Comparison of ENCODE assay signal across 11 cellular contexts in genomic region chr22:21640810-21641209, GRCh38. TPM values are rescaled to one million over a fixed set of nuclear protein-coding genes. Genes with fewer than 3 reads are reported as not detected.
DNase-seq lines count a peak whose midpoint lies in the region; ATAC-seq and TF ChIP-seq lines count a peak whose summit lies in the region.
"Had no signal": no experiment of that assay in that cellular context is flagged by ENCODE, and none has a peak within 500 bp of the region (broad histone marks: within the 10 kb centered on the region; RNA-seq: fewer than 3 reads in every experiment).

No MANE protein-coding gene starts in this region.

- H3K27ac ChIP-seq in CD4-positive, alpha-beta T cell (ENCODE audit: low read depth, low read length) = no peak overlapping the region

- CTCF ChIA-PET in CD4-positive, alpha-beta T cell (lab: Charles Lee) = interaction anchor here (4.0 kb wide), 1 partner anchor 11 kb away, joined by 89 read pairs; the partner anchor contains the start of gene YDJC
- CTCF ChIA-PET in activated CD8-positive, alpha-beta T cell treated with anti-CD3 and anti-CD28 coated beads for 36 hours (lab: Charles Lee) = interaction anchor here (1.4 to 3.7 kb wide), 4 partner anchors 10 to 312 kb away, joined by 3 to 78 read pairs (median 16); partner anchors contain the start of genes CCDC116, PPM1F and YDJC

- no peaks in the 10 kb centered on the region for H3K9me3 ChIP-seq in CD4-positive, alpha-beta T cell (ENCODE audit: control insufficient read depth, low read length)
- H3K9me3 ChIP-seq: lower lobe of right lung, transverse colon had no signal

- no peak for TF ChIP-seq CTCF in CD4-positive, alpha-beta T cell (IDR thresholded peaks at IDR 0.05)
- no peak for TF ChIP-seq CTCF in GM13977 (IDR thresholded peaks at IDR 0.05; ENCODE audit: extremely low read depth, insufficient read depth, missing control alignments)
- no peak for TF ChIP-seq CTCF in activated CD8-positive, alpha-beta T cell treated with anti-CD3 and anti-CD28 coated beads for 36 hours (IDR thresholded peaks at IDR 0.05)

- no peaks in the 10 kb centered on the region for H3K9me3 Mint-ChIP-seq in CD4-positive, alpha-beta T cell
- no peaks in the 10 kb centered on the region for H3K9me3 Mint-ChIP-seq in activated CD8-positive, alpha-beta T cell treated with anti-CD3 and anti-CD28 coated beads for 36 hours
- H3K9me3 Mint-ChIP-seq in naive B cell = no peaks in the 10 kb centered on the region

- in situ Hi-C loops in GM13977 (cut with MboI; ENCODE audit: low pct_unique_long_range_greater_than_20kb, low sequenced_read_pairs, unreplicated experiment) = no loop called here

- no peaks in the 10 kb centered on the region for H3K27me3 Mint-ChIP-seq in CD4-positive, alpha-beta T cell
- no peaks in the 10 kb centered on the region for H3K27me3 Mint-ChIP-seq in activated CD8-positive, alpha-beta T cell treated with anti-CD3 and anti-CD28 coated beads for 36 hours
- H3K27me3 Mint-ChIP-seq in naive B cell = no peaks in the 10 kb centered on the region

- intact Hi-C loops in CD4-positive, alpha-beta T cell (cut with DNase I, micrococcal nuclease) = loop anchor here in 1 of 2 experiments (5.0 to 10.0 kb wide), 3 partner anchors 74 to 786 kb away; partner anchors contain the start of genes PI4KA, SNAP29, THAP7 and UBE2L3
- intact Hi-C loops in activated CD8-positive, alpha-beta T cell treated with anti-CD3 and anti-CD28 coated beads for 36 hours (cut with micrococcal nuclease) = no loop called here

- POLR2A ChIA-PET in CD4-positive, alpha-beta T cell (lab: Charles Lee) = interaction anchor here (2.1 to 3.5 kb wide), 3 partner anchors 11 to 72 kb away, joined by 7 to 140 read pairs (median 32); partner anchors contain the start of genes UBE2L3 and YDJC
- POLR2A ChIA-PET in activated CD8-positive, alpha-beta T cell treated with anti-CD3 and anti-CD28 coated beads for 36 hours (lab: Charles Lee) = interaction anchor here (0.9 to 4.1 kb wide), 5 partner anchors 12 to 61 kb away, joined by 3 to 98 read pairs (median 11); partner anchors contain the start of genes CCDC116 and YDJC

- no peak for DNase-seq in CD4-positive, alpha-beta T cell
- DNase-seq in GM13977 (ENCODE audit: low spot score) (peak; percentile 19), naive B cell (no peak), NCI-H146 (lab: John Stamatoyannopoulos, UW) (no peak), NCI-H2227 treated with DMSO at 0.1 percent for 48 hours (lab: John Stamatoyannopoulos, UW) (no peak)
- no peak for DNase-seq in activated CD8-positive, alpha-beta T cell treated with anti-CD3 and anti-CD28 coated beads for 36 hours
- DNase-seq: activated CD4-positive, alpha-beta T cell treated with anti-CD3 and anti-CD28 coated beads, Interleukin-2, amount 50 U/mL, for 4 hours had no signal

- H3K4me1 Mint-ChIP-seq in CD4-positive, alpha-beta T cell (ENCODE audit: low read depth) = peaks cover 26% of the 10 kb centered on the region
- H3K4me1 Mint-ChIP-seq in activated CD8-positive, alpha-beta T cell treated with anti-CD3 and anti-CD28 coated beads for 36 hours (ENCODE audit: low read depth) = peaks cover 17% of the 10 kb centered on the region
- peaks cover 23 to 26% (median 25%) of the 10 kb centered on the region in 3 donors for H3K4me1 Mint-ChIP-seq in naive B cell

- no peaks in the 10 kb centered on the region for H3K27me3 ChIP-seq in CD4-positive, alpha-beta T cell (ENCODE audit: control insufficient read depth, insufficient read depth, low read length)
- H3K27me3 ChIP-seq: transverse colon had no signal

- H3K27ac Mint-ChIP-seq in CD4-positive, alpha-beta T cell = peak overlapping the region; percentile 42
- H3K27ac Mint-ChIP-seq in activated CD8-positive, alpha-beta T cell treated with anti-CD3 and anti-CD28 coated beads for 36 hours = no peak overlapping the region
- peak overlapping the region in 3 of 6 donors; percentile 34 to 53 (median 40) for H3K27ac Mint-ChIP-seq in naive B cell

- no peak for ATAC-seq in CD4-positive, alpha-beta T cell (ENCODE audit: poor library complexity)
- ATAC-seq in activated CD8-positive, alpha-beta T cell treated with anti-CD3 and anti-CD28 coated beads for 36 hours = no peak
- ATAC-seq in naive B cell (ENCODE audit: low read depth in 2 of 2) (no peak), HG03025 (IDR thresholded peaks at IDR 0.05; ENCODE audit: low FRiP score, unreplicated experiment) (no peak), HG03442 (IDR thresholded peaks at IDR 0.05; ENCODE audit: unreplicated experiment) (no peak)

- peaks cover 11% of the 10 kb centered on the region for H3K36me3 Mint-ChIP-seq in CD4-positive, alpha-beta T cell (ENCODE audit: low read depth)
- H3K36me3 Mint-ChIP-seq in activated CD8-positive, alpha-beta T cell treated with anti-CD3 and anti-CD28 coated beads for 36 hours (ENCODE audit: low read depth) = peaks cover 14% of the 10 kb centered on the region
- no peaks in the 10 kb centered on the region for H3K36me3 Mint-ChIP-seq in naive B cell

- H3K4me3 Mint-ChIP-seq in CD4-positive, alpha-beta T cell = peak overlapping the region; percentile 73
- H3K4me3 Mint-ChIP-seq in activated CD8-positive, alpha-beta T cell treated with anti-CD3 and anti-CD28 coated beads for 36 hours = peak overlapping the region; percentile 89
- H3K4me3 Mint-ChIP-seq in naive B cell = peak overlapping the region in 7 of 8 donors; percentile 7 to 92 (median 69)

RNA-seq across cellular contexts. Expression of gene SDF2L1, which starts 1.3 kb away (rescaled TPM):
- total RNA-seq in CD4-positive, alpha-beta T cell = 10 to 100 TPM; 20.0 to 21.2 TPM
- 10 to 100 TPM; 38.6 to 41.3 TPM for total RNA-seq in activated CD8-positive, alpha-beta T cell treated with anti-CD3 and anti-CD28 coated beads for 36 hours
- polyA plus RNA-seq in naive B cell (ENCODE audit: low read depth in 6 of 6) = 10 to 100 TPM; 36.9 to 69.4 (median 39.1) TPM

RNA-seq across cellular contexts. Expression of gene CCDC116, which starts 8.2 kb away (rescaled TPM):
- under 1 TPM; 0.14 to 0.20 TPM for total RNA-seq in CD4-positive, alpha-beta T cell
- total RNA-seq in activated CD8-positive, alpha-beta T cell treated with anti-CD3 and anti-CD28 coated beads for 36 hours = under 1 TPM in 1 of 2 experiments, not detected in 1; 0.45 TPM
- not detected for polyA plus RNA-seq in naive B cell (ENCODE audit: low read depth in 6 of 6)

RNA-seq across cellular contexts. Expression of gene YDJC, which starts 11.0 kb away (rescaled TPM):
- 10 to 100 TPM; 23.9 to 25.2 TPM for total RNA-seq in CD4-positive, alpha-beta T cell
- 10 to 100 TPM; 60.1 to 64.9 TPM for total RNA-seq in activated CD8-positive, alpha-beta T cell treated with anti-CD3 and anti-CD28 coated beads for 36 hours
- 10 to 100 TPM; 54.7 to 97.9 (median 65.1) TPM for polyA plus RNA-seq in naive B cell (ENCODE audit: low read depth in 6 of 6)

RNA-seq across cellular contexts. Expression of gene PPIL2, which starts 25.0 kb away (rescaled TPM):
- total RNA-seq in CD4-positive, alpha-beta T cell = 10 to 100 TPM; 43.8 to 46.2 TPM
- total RNA-seq in activated CD8-positive, alpha-beta T cell treated with anti-CD3 and anti-CD28 coated beads for 36 hours = 10 to 100 TPM; 41.5 to 42.5 TPM
- 10 to 100 TPM; 19.7 to 35.4 (median 25.2) TPM for polyA plus RNA-seq in naive B cell (ENCODE audit: low read depth in 6 of 6)
